Comparison of ENCODE assay signal across 8 cellular contexts in the genomic region with DNA sequence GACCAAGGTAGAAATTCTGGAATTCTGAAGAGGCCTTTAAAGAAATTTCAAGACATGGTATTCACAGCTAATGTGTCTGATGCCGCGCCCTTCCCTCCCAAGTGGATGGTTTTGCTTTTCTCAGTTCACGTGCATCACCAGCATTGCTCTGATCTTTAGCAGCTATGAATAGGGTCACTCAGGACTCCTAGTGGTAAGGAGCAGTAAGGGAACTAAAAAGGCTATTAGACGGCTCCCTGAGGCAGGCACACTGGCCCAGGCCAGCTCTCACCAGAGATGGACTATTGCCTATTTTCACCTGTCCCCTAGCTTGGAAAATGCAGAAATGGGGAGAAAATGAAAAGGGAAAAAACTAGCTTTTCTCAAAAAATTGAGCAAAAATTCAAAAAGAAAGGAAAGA.
DNase-seq lines count a peak whose midpoint lies in the region; ATAC-seq and TF ChIP-seq lines count a peak whose summit lies in the region.

No MANE protein-coding gene starts in this region.

- H3K27me3 ChIP-seq in dorsolateral prefrontal cortex = peaks cover 0 to under 1% (median 0%) of the 10 kb centered on the region in 45 donors

- ATAC-seq in GM21619 (IDR thresholded peaks at IDR 0.05; ENCODE audit: unreplicated experiment) = peak; percentile 59

- H3K27ac ChIP-seq in dorsolateral prefrontal cortex = no peak overlapping the region

- TF ChIP-seq CTCF in NB4 (IDR thresholded peaks at IDR 0.05; ENCODE audit: low read depth, low read length) (peak; percentile 48), fibroblast of the aortic adventitia (IDR thresholded peaks at IDR 0.05; ENCODE audit: insufficient read depth, low read length) (peak; percentile 51), dorsolateral prefrontal cortex (IDR thresholded peaks at IDR 0.05 in 54 of 56, conservative IDR thresholded peaks at IDR 0.05 in 2 of 56; ENCODE audit: low read depth in 1 of 56, partially characterized antibody in 56 of 56) (peak in 6 of 56 donors; percentile 11 to 22 (median 13))

- no peak overlapping the region for H3K4me3 ChIP-seq in NB4 (ENCODE audit: low read depth, low read length)
- no peak overlapping the region for H3K4me3 ChIP-seq in fibroblast of the aortic adventitia (ENCODE audit: low read depth, low read length)
- H3K4me3 ChIP-seq in dorsolateral prefrontal cortex = no peak overlapping the region

- DNase-seq in NCI-H1417 (lab: John Stamatoyannopoulos, UW) = peak in 2 of 3 experiments; percentile 7 to 39
- no peak for DNase-seq in NCI-H1417 treated with DMSO at 0.1 percent for 48 hours (lab: John Stamatoyannopoulos, UW)
- DNase-seq in NB4 (ENCODE audit: low read depth) = peak; percentile 20
- peak; percentile 4 for DNase-seq in fibroblast of the aortic adventitia (ENCODE audit: low read depth)
- no peak for DNase-seq in dorsolateral prefrontal cortex
- DNase-seq in activated effector memory CD4-positive, alpha-beta T cell treated with Interleukin-2 at 50 U/mL for 16 hours = no peak
- DNase-seq in pons (ENCODE audit: low spot score) = no peak

- TF ChIP-seq POLR2A in NB4 (IDR thresholded peaks at IDR 0.05; ENCODE audit: extremely low read depth, insufficient read length) = no peak

- intact Hi-C loops in dorsolateral prefrontal cortex (cut with DNase I) = no loop called here

Comparison
In these comparisons a context has a peak if more than half of its experiments do, and no peak if none do; other contexts are left out.
1. DNase-seq: peak in NCI-H1417 (2 of 3), NB4 (single experiment) and fibroblast of the aortic adventitia (single experiment); none in NCI-H1417 treated with DMSO at 0.1 percent for 48 hours (single experiment), dorsolateral prefrontal cortex (0 of 10), activated effector memory CD4-positive, alpha-beta T cell treated with Interleukin-2 at 50 U/mL for 16 hours (single experiment) and pons (single experiment).